In genomic region chr3:31251083-31251482, GRCh38 we compare ENCODE assay signal across 30 cellular contexts.
DNase-seq lines count a peak whose midpoint lies in the region; ATAC-seq and TF ChIP-seq lines count a peak whose summit lies in the region.
"Had no signal": no experiment of that assay in that cellular context is flagged by ENCODE, and none has a peak within 500 bp of the region (broad histone marks: within the 10 kb centered on the region; RNA-seq: fewer than 3 reads in every experiment).

No MANE protein-coding gene starts in this region.

- WGBS in esophagus muscularis mucosa = 97% methylated on average over 3 of the region's 3 CpGs
- WGBS in heart right ventricle, 2 donors = 97 to 98% methylated on average over 3 of the region's 3 CpGs

- H3K27ac Mint-ChIP-seq in activated CD8-positive, alpha-beta T cell treated with anti-CD3 and anti-CD28 coated beads, Interleukin-2, amount 10 ng/mL, durations not matched to agents 7 days and 5 days = peak overlapping the region; percentile 6
- H3K27ac Mint-ChIP-seq: endodermal cell, progenitor cell of endocrine pancreas, type B pancreatic cell had no signal

- no peak for ATAC-seq in activated CD8-positive, alpha-beta T cell treated with anti-CD3 and anti-CD28 coated beads, Interleukin-2, amount 10 ng/mL, durations not matched to agents 7 days and 5 days
- ATAC-seq in HG03045 (IDR thresholded peaks at IDR 0.05; ENCODE audit: unreplicated experiment) = no peak
- no peak for ATAC-seq in heart right ventricle
- no peak for ATAC-seq in HG03460 (IDR thresholded peaks at IDR 0.05; ENCODE audit: unreplicated experiment)
- ATAC-seq: body of pancreas, right lobe of liver had no signal

- TF ChIP-seq POLR2A in esophagus muscularis mucosa (IDR thresholded peaks at IDR 0.05; ENCODE audit: low read depth) = no peak

- H3K36me3 ChIP-seq in esophagus muscularis mucosa = no peaks in the 10 kb centered on the region
- H3K36me3 ChIP-seq in heart right ventricle = no peaks in the 10 kb centered on the region
- H3K36me3 ChIP-seq: esophagus squamous epithelium, right lobe of liver had no signal

- H3K4me1 ChIP-seq in esophagus muscularis mucosa (no peaks in the 10 kb centered on the region), heart right ventricle (no peaks in the 10 kb centered on the region)

- peaks cover 5% of the 10 kb centered on the region for H3K9me3 Mint-ChIP-seq in activated CD8-positive, alpha-beta T cell treated with anti-CD3 and anti-CD28 coated beads, Interleukin-2, amount 10 ng/mL, durations not matched to agents 7 days and 5 days (ENCODE audit: insufficient read depth)

- H3K4me3 Mint-ChIP-seq in activated CD8-positive, alpha-beta T cell treated with anti-CD3 and anti-CD28 coated beads, Interleukin-2, amount 10 ng/mL, durations not matched to agents 7 days and 5 days = no peak overlapping the region
- H3K4me3 Mint-ChIP-seq: endodermal cell, type B pancreatic cell had no signal

- no peak for TF ChIP-seq EP300 in esophagus muscularis mucosa (IDR thresholded peaks at IDR 0.05)

- POLR2A ChIA-PET in activated CD8-positive, alpha-beta T cell treated with anti-CD3 and anti-CD28 coated beads, Interleukin-2, amount 10 ng/mL, durations not matched to agents 7 days and 5 days (lab: Charles Lee) = no interaction called here

- TF ChIP-seq CTCF in GM12865 (IDR thresholded peaks at IDR 0.05; ENCODE audit: insufficient read depth, low read depth, low read length, missing control alignments) (no peak), esophagus muscularis mucosa (IDR thresholded peaks at IDR 0.05) (no peak), heart right ventricle (IDR thresholded peaks at IDR 0.05) (no peak)

- intact Hi-C loops in esophagus muscularis mucosa (cut with DNase I) (no loop called here), heart right ventricle (cut with DNase I) (no loop called here)

- H3K9me3 ChIP-seq in esophagus muscularis mucosa (no peaks in the 10 kb centered on the region), heart right ventricle (no peaks in the 10 kb centered on the region)
- H3K9me3 ChIP-seq: body of pancreas, esophagus squamous epithelium, right lobe of liver had no signal

- H3K4me3 ChIP-seq in GM12865 (ENCODE audit: low read depth, low read length) = no peak overlapping the region
- H3K4me3 ChIP-seq in esophagus muscularis mucosa = no peak overlapping the region
- H3K4me3 ChIP-seq in heart right ventricle = no peak overlapping the region
- H3K4me3 ChIP-seq: body of pancreas, esophagus squamous epithelium, PC-9, right lobe of liver, SK-N-MC had no signal

- H3K36me3 Mint-ChIP-seq in activated CD8-positive, alpha-beta T cell treated with anti-CD3 and anti-CD28 coated beads, Interleukin-2, amount 10 ng/mL, durations not matched to agents 7 days and 5 days (ENCODE audit: low read depth) = peaks cover 10% of the 10 kb centered on the region

- H3K27ac ChIP-seq in esophagus muscularis mucosa (replicated peaks in 1 of 4) (no peak overlapping the region), heart right ventricle (no peak overlapping the region)
- H3K27ac ChIP-seq: body of pancreas, C4-2B, esophagus squamous epithelium, PC-9, right lobe of liver, SK-N-MC had no signal

- CTCF ChIA-PET in activated CD8-positive, alpha-beta T cell treated with anti-CD3 and anti-CD28 coated beads, Interleukin-2, amount 10 ng/mL, durations not matched to agents 7 days and 5 days (lab: Charles Lee) = interaction anchor here (1.5 kb wide), 1 partner anchor 19 kb away, joined by 4 read pairs; no protein-coding TSS in a partner anchor

- H3K4me1 Mint-ChIP-seq in activated CD8-positive, alpha-beta T cell treated with anti-CD3 and anti-CD28 coated beads, Interleukin-2, amount 10 ng/mL, durations not matched to agents 7 days and 5 days (ENCODE audit: low read depth) = peaks cover 50% of the 10 kb centered on the region

- H3K27me3 Mint-ChIP-seq in activated CD8-positive, alpha-beta T cell treated with anti-CD3 and anti-CD28 coated beads, Interleukin-2, amount 10 ng/mL, durations not matched to agents 7 days and 5 days (ENCODE audit: low read depth) = no peaks in the 10 kb centered on the region
- H3K27me3 Mint-ChIP-seq: progenitor cell of endocrine pancreas, type B pancreatic cell had no signal

- no peaks in the 10 kb centered on the region for H3K27me3 ChIP-seq in esophagus muscularis mucosa
- no peaks in the 10 kb centered on the region for H3K27me3 ChIP-seq in heart right ventricle
- H3K27me3 ChIP-seq: body of pancreas, esophagus squamous epithelium, right lobe of liver had no signal

- peak; percentile 41 for DNase-seq in activated CD4-positive, alpha-beta T cell treated with anti-CD3 and anti-CD28 coated beads for 48 hours
- DNase-seq in activated CD4-positive, alpha-beta T cell treated with anti-CD3 and anti-CD28 coated beads for 1 hour = no peak
- DNase-seq in GM12865 (ENCODE audit: low read depth) (peak; percentile 45), esophagus muscularis mucosa (ENCODE audit: extremely low spot score) (peak; percentile 55), heart right ventricle (no peak)
- DNase-seq in activated CD8-positive, alpha-beta T cell treated with anti-CD3 and anti-CD28 coated beads, Interleukin-2, amount 10 ng/mL, durations not matched to agents 7 days and 5 days = no peak
- DNase-seq: 8988T; activated CD4-positive, CD25-positive, alpha-beta regulatory T cell; body of pancreas; cerebellar nuclear complex; COR-L47; dermis blood vessel endothelial cell; DMS53; endodermal cell; esophagus squamous epithelium; foreskin melanocyte; H7; NCI-H1417 treated with DMSO at 0.1 percent for 48 hours; NCI-H2029 treated with DMSO at 0.1 percent for 48 hours; NCI-H524 treated with DMSO at 0.1 percent for 48 hours; NK-92 treated with Interleukin-12 subunit alpha and Interleukin-12 subunit beta, amount 100 ng/mL, for 24 hours; PC-9; right lobe of liver; stimulated activated CD4-positive, alpha-beta T cell treated with anti-CD3 and anti-CD28 coated beads, Interleukin-4, amount 100 ng/mL, for 1 hour had no signal

Comparison
In these comparisons a context has a peak if more than half of its experiments do, and no peak if none do; other contexts are left out.
1. DNase-seq: peak in activated CD4-positive, alpha-beta T cell treated with anti-CD3 and anti-CD28 coated beads for 48 hours (single experiment), GM12865 (single experiment) and esophagus muscularis mucosa (single experiment); none in activated CD4-positive, alpha-beta T cell treated with anti-CD3 and anti-CD28 coated beads for 1 hour (single experiment), activated CD8-positive, alpha-beta T cell treated with anti-CD3 and anti-CD28 coated beads, Interleukin-2, amount 10 ng/mL, durations not matched to agents 7 days and 5 days (single experiment) and heart right ventricle (0 of 2).